Comparison of ENCODE assay signal across 10 cellular contexts in genomic region chr10:19412531-19412930, GRCh38.
DNase-seq lines count a peak whose midpoint lies in the region; ATAC-seq and TF ChIP-seq lines count a peak whose summit lies in the region.
"Had no signal": no experiment of that assay in that cellular context is flagged by ENCODE, and none has a peak within 500 bp of the region (broad histone marks: within the 10 kb centered on the region; RNA-seq: fewer than 3 reads in every experiment).

No MANE protein-coding gene starts in this region.

- H3K4me3 Mint-ChIP-seq in WTC11: no peak overlapping the region
- H3K4me3 Mint-ChIP-seq: IgD-negative memory B cell had no signal

- peaks cover 71% of the 10 kb centered on the region for H3K27me3 Mint-ChIP-seq in WTC11 (ENCODE audit: low read depth)
- H3K27me3 Mint-ChIP-seq: IgD-negative memory B cell had no signal

- peak; percentile 44; the same call in 1 of the 2 replicates for ATAC-seq in WTC11
- no peak for ATAC-seq in GM18520 (IDR thresholded peaks at IDR 0.05; ENCODE audit: unreplicated experiment)

- peaks cover 20% of the 10 kb centered on the region for H3K4me1 Mint-ChIP-seq in WTC11
- H3K4me1 Mint-ChIP-seq: IgD-negative memory B cell had no signal

- no peak for TF ChIP-seq POLR2A in thyroid gland (IDR thresholded peaks at IDR 0.05)

- no peak overlapping the region for H3K4me3 ChIP-seq in thyroid gland (replicated peaks in 1 of 3)

- H3K36me3 Mint-ChIP-seq in WTC11: no peaks in the 10 kb centered on the region; the same call in 1 of the 2 replicates
- H3K36me3 Mint-ChIP-seq: IgD-negative memory B cell had no signal

- DNase-seq in A172 (ENCODE audit: low spot score) (peak; percentile 51), HS-27A (ENCODE audit: low read depth) (peak; percentile 1), WTC11 (ENCODE audit: low spot score) (no peak), kidney tubule cell (ENCODE audit: low spot score) (peak; percentile 48), thyroid gland (no peak), NK-92 (lab: John Stamatoyannopoulos, UW; ENCODE audit: unreplicated experiment) (no peak)
- no peak for DNase-seq in stimulated activated CD4-positive, alpha-beta T cell treated with anti-CD3 and anti-CD28 coated beads, Interleukin-15, amount 100 ng/mL, for 24 hours
- DNase-seq: activated gamma-delta T cell treated with Interleukin-2 at 50 U/mL for 16 hours had no signal

- no peaks in the 10 kb centered on the region for H3K4me1 ChIP-seq in thyroid gland

- POLR2A ChIA-PET in WTC11 (lab: Charles Lee): no interaction called here

- CTCF ChIA-PET in WTC11 (lab: Charles Lee): interaction anchor here (0.7 to 2.7 kb wide), 9 partner anchors 41 to 1442 kb away, joined by 3 to 10 read pairs (median 3); no protein-coding TSS in a partner anchor

- no peak overlapping the region for H3K27ac Mint-ChIP-seq in WTC11
- H3K27ac Mint-ChIP-seq: IgD-negative memory B cell had no signal

- H3K27me3 ChIP-seq in thyroid gland: no peaks in the 10 kb centered on the region

- no peaks in the 10 kb centered on the region for H3K36me3 ChIP-seq in thyroid gland

- no peaks in the 10 kb centered on the region for H3K9me3 ChIP-seq in thyroid gland

- no peak overlapping the region for H3K27ac ChIP-seq in thyroid gland

- intact Hi-C loops in thyroid gland (cut with DNase I): no loop called here

- TF ChIP-seq CTCF in WTC11 (IDR thresholded peaks at IDR 0.05): peak; percentile 52
- peak in 2 of 6 experiments; percentile 11 to 36 for TF ChIP-seq CTCF in thyroid gland (IDR thresholded peaks at IDR 0.05)

- peaks cover 11% of the 10 kb centered on the region for H3K9me3 Mint-ChIP-seq in WTC11

TF ChIP-seq in WTC11, 78 proteins besides CTCF, POLR2A, EP300 and RAD21:
- TF ChIP-seq ZNF396 (CRISPR knock-in tag; IDR thresholded peaks at IDR 0.05; ENCODE audit: borderline replicate concordance) (no peak), ZNF671 (CRISPR knock-in tag; IDR thresholded peaks at IDR 0.05) (no peak)

Comparison
In these comparisons a context has a peak if more than half of its experiments do, and no peak if none do; other contexts are left out.
1. DNase-seq: peak in A172 (single experiment), HS-27A (single experiment) and kidney tubule cell (single experiment); none in WTC11 (single experiment), thyroid gland (0 of 2), NK-92 (single experiment) and stimulated activated CD4-positive, alpha-beta T cell treated with anti-CD3 and anti-CD28 coated beads, Interleukin-15, amount 100 ng/mL, for 24 hours (single experiment).